ENCODE assay signal across 8 cellular contexts in genomic region chr6:150395388-150396009, GRCh38.
DNase-seq lines count a peak whose midpoint lies in the region; ATAC-seq and TF ChIP-seq lines count a peak whose summit lies in the region.

No MANE protein-coding gene starts in this region.

- no peak for ATAC-seq in GM21526 (IDR thresholded peaks at IDR 0.05; ENCODE audit: low FRiP score, unreplicated experiment)

- DNase-seq in AG09319 (ENCODE audit: extremely low read depth, low read depth) (no peak), LoVo (ENCODE audit: low spot score) (peak; percentile 60), SHP77 (lab: John Stamatoyannopoulos, UW) (peak; percentile 69 to 71), cardiac fibroblast (ENCODE audit: low read depth in 2 of 2) (peak; percentile 67 to 71), kidney glomerular epithelial cell (lab: John Stamatoyannopoulos, UW) (peak; percentile 43)
- DNase-seq in stimulated activated naive CD4-positive, alpha-beta T cell treated with Interleukin-2 at 50 U/mL for 16 hours (lab: John Stamatoyannopoulos, UW) = peak; percentile 6

- no peak overlapping the region for H3K4me3 ChIP-seq in cardiac fibroblast (replicated peaks in 1 of 2; ENCODE audit: low read depth in 2 of 2, low read length in 2 of 2)

- TF ChIP-seq CTCF in AG09319 (IDR thresholded peaks at IDR 0.05; ENCODE audit: low read depth, low read length) (peak; percentile 69), GM12873 (IDR thresholded peaks at IDR 0.05; ENCODE audit: insufficient read depth, low read depth, low read length, missing control alignments) (peak; percentile 78), cardiac fibroblast (IDR thresholded peaks at IDR 0.05; ENCODE audit: low read depth, low read length) (peak; percentile 70)
